In genomic region chr15:94069834-94070233, GRCh38 we compare ENCODE assay signal across 16 cellular contexts.
DNase-seq lines count a peak whose midpoint lies in the region; ATAC-seq and TF ChIP-seq lines count a peak whose summit lies in the region.
"Had no signal": no experiment of that assay in that cellular context is flagged by ENCODE, and none has a peak within 500 bp of the region (broad histone marks: within the 10 kb centered on the region; RNA-seq: fewer than 3 reads in every experiment).

No MANE protein-coding gene starts in this region.

- H3K4me3 ChIP-seq in neuron (ENCODE audit: low read length), result no peak overlapping the region
- H3K4me3 ChIP-seq in spleen, result no peak overlapping the region
- H3K4me3 ChIP-seq: K562 had no signal

- WGBS in spleen, 5 donors, result 77 to 83% (median 82%) methylated on average over 9 of the region's 9 CpGs

- peak overlapping the region; percentile 41 for H2AFZ ChIP-seq in neuron (ENCODE audit: low read depth, low read length)

- H3K4me1 ChIP-seq in neuron (ENCODE audit: insufficient read depth, low read length) (peaks cover 11% of the 10 kb centered on the region), spleen (no peaks in the 10 kb centered on the region)

- intact Hi-C loops in spleen (cut with DNase I; ENCODE audit: low total_unique reads), result no loop called here

- TF ChIP-seq POLR2A in spleen (IDR thresholded peaks at IDR 0.05), result no peak

- TF ChIP-seq CTCF in VCaP (conservative IDR thresholded peaks at IDR 0.05) (no peak), spleen (IDR thresholded peaks at IDR 0.05 in 8 of 11, conservative IDR thresholded peaks at IDR 0.05 in 3 of 11) (no peak), omental fat pad (IDR thresholded peaks at IDR 0.05) (no peak)

- DNase-seq in NCI-H2227 (lab: John Stamatoyannopoulos, UW; ENCODE audit: unreplicated experiment) (peak; percentile 12), NCI-H2227 treated with DMSO at 0.1 percent for 48 hours (lab: John Stamatoyannopoulos, UW) (no peak), NOMO-1 treated with dmso at 0.1 percent for 144 hours (lab: John Stamatoyannopoulos, UW; ENCODE audit: unreplicated experiment) (no peak), spleen (no peak), omental fat pad (ENCODE audit: low spot score) (no peak), NCI-H2171 treated with DMSO at 0.1 percent for 48 hours (lab: John Stamatoyannopoulos, UW) (no peak)
- DNase-seq: Calu3; CD4-positive, CD25-positive, alpha-beta regulatory T cell; DMS79 treated with DMSO at 0.1 percent for 48 hours; HCEC 1CT; NCI-H1048; NK-92 treated with Interleukin-12 subunit alpha and Interleukin-12 subunit beta, amount 100 ng/mL, for 24 hours; SK-N-SH had no signal

- no peak for ATAC-seq in omental fat pad (ENCODE audit: low FRiP score)
- ATAC-seq: K562 had no signal

- H3K27ac ChIP-seq in VCaP (peak overlapping the region; percentile 5; the same call in 1 of the 2 replicates), spleen (no peak overlapping the region)

- H3K36me3 ChIP-seq in neuron (ENCODE audit: insufficient read depth, low read length) (no peaks in the 10 kb centered on the region), spleen (no peaks in the 10 kb centered on the region)

- H3K27me3 ChIP-seq in neuron (ENCODE audit: insufficient read depth, low read length) (no peaks in the 10 kb centered on the region), spleen (replicated peaks in 1 of 7) (peaks cover 0 to 4% (median 0%) of the 10 kb centered on the region in 7 donors)

- H3K9me3 ChIP-seq in neuron (ENCODE audit: low read length) (peaks cover 5% of the 10 kb centered on the region), spleen (peaks cover 0 to 23% (median 9%) of the 10 kb centered on the region in 8 donors)
- H3K9me3 ChIP-seq: SK-N-SH had no signal
